In genomic region chr2:216574586-216574985, GRCh38 we compare ENCODE assay signal across 20 cellular contexts. TPM values are rescaled to one million over a fixed set of nuclear protein-coding genes. Genes with fewer than 3 reads are reported as not detected.
"Had no signal": no experiment of that assay in that cellular context is flagged by ENCODE, and none has a peak within 500 bp of the region (broad histone marks: within the 10 kb centered on the region; RNA-seq: fewer than 3 reads in every experiment).

No MANE protein-coding gene starts in this region.

- H3K27ac ChIP-seq: left lung, pancreas, testis had no signal

- H3K4me1 ChIP-seq: left lung, testis, transverse colon had no signal

- ATAC-seq: effector memory CD8-positive, alpha-beta T cell; left lung; lower lobe of right lung; naive thymus-derived CD8-positive, alpha-beta T cell; pancreas; stimulated activated memory B cell treated with anti-CD40 and anti-IgM and Interleukin-4, amounts not matched to agents 10 μg/mL and 1 μg/mL and 100 μg/mL, for 72 hours; stimulated activated naive CD8-positive, alpha-beta T cell treated with anti-CD3 and anti-CD28 coated beads, Interleukin-15, Interleukin-2, amounts not matched to agents 100 U/mL and 50 U/mL, for 24 hours had no signal

- H3K9me3 ChIP-seq: lower lobe of right lung, pancreas, sigmoid colon, testis, transverse colon had no signal

- DNase-seq: cortex of kidney; effector memory CD8-positive, alpha-beta T cell; erythroblast; head of caudate nucleus; hippocampal formation; left cardiac atrium; left lung; lower lobe of right lung; naive thymus-derived CD8-positive, alpha-beta T cell; occipital lobe; pancreas; retina; sigmoid colon; spleen; stimulated activated CD4-positive, alpha-beta T cell treated with anti-CD3 and anti-CD28 coated beads, Interleukin-4, amount 100 ng/mL, for 4 hours; stimulated activated naive CD8-positive, alpha-beta T cell treated with anti-CD3 and anti-CD28 coated beads, Interleukin-15, Interleukin-2, amounts not matched to agents 100 U/mL and 50 U/mL, for 24 hours; substantia nigra; testis; transverse colon had no signal

- H3K4me3 ChIP-seq: left lung, lower lobe of right lung, pancreas, sigmoid colon, spleen, testis, transverse colon had no signal

- H3K27me3 ChIP-seq: left lung, pancreas, sigmoid colon, spleen, testis, transverse colon had no signal

- H3K36me3 ChIP-seq: left lung, lower lobe of right lung, pancreas, sigmoid colon, spleen, transverse colon had no signal

RNA-seq across cellular contexts. Expression of gene IGFBP2, which starts 58.6 kb away (rescaled TPM):
- total RNA-seq: naive thymus-derived CD8-positive, alpha-beta T cell had no signal
